ENCODE assay signal across 24 cellular contexts in the genomic region with DNA sequence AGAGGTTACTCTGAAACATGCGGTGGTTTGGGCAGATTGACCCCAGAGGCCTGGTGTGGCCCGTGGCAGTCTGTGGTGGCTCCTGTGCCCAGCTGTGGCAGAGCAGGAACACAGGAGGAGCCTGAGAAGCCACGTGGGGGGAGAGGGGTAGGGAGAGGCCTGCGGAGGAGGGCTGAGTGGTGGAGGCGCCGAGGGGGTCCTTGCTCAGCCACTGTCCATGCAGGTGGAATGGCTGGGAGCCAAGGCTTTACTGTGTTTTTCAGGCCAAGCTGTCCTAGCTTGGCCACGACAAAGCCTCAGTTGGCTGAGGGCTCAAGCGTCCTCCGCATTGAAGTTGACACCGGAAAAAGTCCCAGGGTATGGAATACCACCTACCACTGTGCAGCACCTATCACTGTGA.
"Had no signal": no experiment of that assay in that cellular context is flagged by ENCODE, and none has a peak within 500 bp of the region (broad histone marks: within the 10 kb centered on the region; RNA-seq: fewer than 3 reads in every experiment).

No MANE protein-coding gene starts in this region.

- H3K4me1 ChIP-seq: ascending aorta, left ventricle myocardium inferior, sigmoid colon had no signal

- H3K27ac ChIP-seq: ascending aorta, brain microvascular endothelial cell, left ventricle myocardium inferior, sigmoid colon, suprapubic skin, tibial nerve had no signal

- DNase-seq: activated CD4-positive, alpha-beta memory T cell treated with anti-CD3 and anti-CD28 coated beads, Interleukin-2, amount 10 ng/mL, durations not matched to agents 7 days and 5 days; activated CD4-positive, alpha-beta T cell treated with anti-CD3 and anti-CD28 coated beads for 1 hour; activated CD4-positive, alpha-beta T cell treated with anti-CD3 and anti-CD28 coated beads, Interleukin-2, amount 10 ng/mL, durations not matched to agents 7 days and 5 days; activated CD8-positive, alpha-beta memory T cell treated with anti-CD3 and anti-CD28 coated beads, Interleukin-2, amount 50 U/mL, for 48 hours; activated gamma-delta T cell; activated naive CD4-positive, alpha-beta T cell treated with anti-CD3 and anti-CD28 coated beads, Interleukin-2, amount 10 ng/mL, durations not matched to agents 7 days and 5 days; activated naive CD8-positive, alpha-beta T cell treated with anti-CD3 and anti-CD28 coated beads, Interleukin-2, amount 10 ng/mL, durations not matched to agents 7 days and 5 days; activated T-cell treated with anti-CD3 and anti-CD28 coated beads, Interleukin-2, amount 50 U/mL, for 24 hours; brain microvascular endothelial cell; central memory CD4-positive, alpha-beta T cell; effector CD8-positive, alpha-beta T cell; left ventricle myocardium inferior; naive B cell; retina; sigmoid colon; small intestine; stimulated activated CD4-positive, alpha-beta T cell treated with anti-CD3 and anti-CD28 coated beads, Interleukin-15, amount 100 ng/mL, for 24 hours; stimulated activated CD4-positive, alpha-beta T cell treated with anti-CD3 and anti-CD28 coated beads, Interleukin-2, amount 100 ng/mL, for 24 hours; stimulated activated naive B cell treated with anti-CD40 and anti-IgM and Interleukin-4, amounts not matched to agents 10 μg/mL and 1 μg/mL and 100 μg/mL, for 72 hours; T-helper 2 cell had no signal

- H3K4me3 ChIP-seq: ascending aorta, left ventricle myocardium inferior, sigmoid colon, suprapubic skin, tibial nerve had no signal

- H3K27me3 ChIP-seq: ascending aorta, brain microvascular endothelial cell, sigmoid colon, suprapubic skin, tibial nerve had no signal

- H3K36me3 ChIP-seq: ascending aorta, brain microvascular endothelial cell, left ventricle myocardium inferior, sigmoid colon, suprapubic skin, tibial nerve had no signal

- H3K9me3 ChIP-seq: ascending aorta, left ventricle myocardium inferior, sigmoid colon, suprapubic skin, tibial nerve had no signal

- ATAC-seq: SK-N-SH treated with all-trans-retinoic acid at 6 μM for 48 hours; stimulated activated naive B cell treated with anti-CD40 and anti-IgM and Interleukin-4, amounts not matched to agents 10 μg/mL and 1 μg/mL and 100 μg/mL, for 72 hours had no signal
